Comparison of ENCODE assay signal across 16 cellular contexts in the genomic region with DNA sequence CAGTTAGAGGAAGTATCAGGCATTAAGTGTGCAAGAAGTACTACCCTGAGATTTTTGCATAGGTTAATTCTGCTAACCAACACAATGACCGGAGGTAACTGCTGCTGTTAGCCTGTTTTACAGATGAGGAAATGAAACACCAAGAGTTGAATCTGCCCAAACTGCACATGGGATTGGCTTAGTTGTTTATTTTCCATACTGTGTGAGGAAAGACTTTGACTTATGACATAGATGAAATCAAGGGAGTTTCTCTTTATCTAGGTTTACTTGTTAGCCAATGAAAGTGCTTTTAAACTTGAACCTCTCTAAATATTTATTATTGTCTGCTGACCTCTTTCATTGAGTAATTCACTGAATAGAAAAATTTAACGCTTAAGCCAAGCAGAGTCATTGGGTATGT. TPM values are rescaled to one million over a fixed set of nuclear protein-coding genes. Genes with fewer than 3 reads are reported as not detected.
DNase-seq lines count a peak whose midpoint lies in the region; ATAC-seq, FAIRE-seq and TF ChIP-seq lines count a peak whose summit lies in the region.
"Had no signal": no experiment of that assay in that cellular context is flagged by ENCODE, and none has a peak within 500 bp of the region (broad histone marks: within the 10 kb centered on the region; RNA-seq: fewer than 3 reads in every experiment).

No MANE protein-coding gene starts in this region.

- intact Hi-C loops in MCF 10A (cut with micrococcal nuclease), result no loop called here

- H4K5ac ChIP-seq in mesendoderm (ENCODE audit: low read length), result no peak overlapping the region

- no peak overlapping the region for H3K4me2 ChIP-seq in mesendoderm (ENCODE audit: low read length)

- TF ChIP-seq CTCF in fibroblast of villous mesenchyme (IDR thresholded peaks at IDR 0.05; ENCODE audit: insufficient read depth, low read depth, low read length), result no peak
- no peak for TF ChIP-seq CTCF in MCF 10A (IDR thresholded peaks at IDR 0.05; ENCODE audit: unreplicated experiment)

- no peaks in the 10 kb centered on the region for H3K79me2 ChIP-seq in mesendoderm (ENCODE audit: control insufficient read depth, insufficient read depth, low read length)

- H3K4me1 Mint-ChIP-seq in MCF 10A (ENCODE audit: insufficient read depth, unreplicated experiment), result no peaks in the 10 kb centered on the region
- H3K4me1 Mint-ChIP-seq: central memory CD8-positive, alpha-beta T cell had no signal

- H3K4me3 ChIP-seq in fibroblast of villous mesenchyme (ENCODE audit: low read depth, low read length) (no peak overlapping the region), mesendoderm (ENCODE audit: low read length) (no peak overlapping the region)
- H3K4me3 ChIP-seq: lung, ovary had no signal

- POLR2A ChIA-PET in MCF 10A (lab: Yijun Ruan, JAX), result no interaction called here

- no peaks in the 10 kb centered on the region for H3K27me3 ChIP-seq in mesendoderm (ENCODE audit: insufficient read depth, low read length, poor library complexity)
- H3K27me3 ChIP-seq: ovary had no signal

- no peak for FAIRE-seq in frontal cortex (lab: Jason Lieb, UNC)

- no peak overlapping the region for H3K4me3 Mint-ChIP-seq in MCF 10A (ENCODE audit: unreplicated experiment)
- H3K4me3 Mint-ChIP-seq: activated naive CD8-positive, alpha-beta T cell; central memory CD8-positive, alpha-beta T cell had no signal

- no peak overlapping the region for H3K4ac ChIP-seq in mesendoderm (ENCODE audit: low read depth, low read length)

- no peak overlapping the region for H3K9ac ChIP-seq in mesendoderm (ENCODE audit: low read length)

- H3K36me3 Mint-ChIP-seq in MCF 10A (ENCODE audit: insufficient read depth, unreplicated experiment), result no peaks in the 10 kb centered on the region
- H3K36me3 Mint-ChIP-seq: activated naive CD8-positive, alpha-beta T cell had no signal

- ATAC-seq in GM18498 (IDR thresholded peaks at IDR 0.05; ENCODE audit: unreplicated experiment), result peak; percentile 91
- ATAC-seq in GM19397 (IDR thresholded peaks at IDR 0.05; ENCODE audit: unreplicated experiment), result peak; percentile 81
- peak; percentile 64 for ATAC-seq in HG03097 (IDR thresholded peaks at IDR 0.05; ENCODE audit: low FRiP score, unreplicated experiment)

- no peak overlapping the region for H2AK5ac ChIP-seq in mesendoderm (ENCODE audit: low read length)

- H3K23ac ChIP-seq in mesendoderm (ENCODE audit: low read length), result no peak overlapping the region

- no TSS peak for BruUV-seq in MCF 10A (replicated peaks; lab: Mats Ljungman, UMichigan)

- H3K9me3 Mint-ChIP-seq in MCF 10A (ENCODE audit: unreplicated experiment), result no peaks in the 10 kb centered on the region

- no CpG with 5 or more reads among the region's 2 CpGs for WGBS in mesendoderm (ENCODE audit: extremely low coverage, insufficient coverage, low lambda C conversion rate)

- H2BK5ac ChIP-seq in mesendoderm (ENCODE audit: low read length), result no peak overlapping the region

- H3K27me3 Mint-ChIP-seq in MCF 10A (ENCODE audit: insufficient read depth, unreplicated experiment), result no peaks in the 10 kb centered on the region
- H3K27me3 Mint-ChIP-seq: central memory CD8-positive, alpha-beta T cell had no signal

- CTCF ChIA-PET in MCF 10A (lab: Yijun Ruan, JAX), result no interaction called here

- no peaks in the 10 kb centered on the region for H3K36me3 ChIP-seq in mesendoderm (ENCODE audit: control insufficient read depth, insufficient read depth, low read length)
- H3K36me3 ChIP-seq: ovary had no signal

- no peak overlapping the region for H3K27ac ChIP-seq in mesendoderm (ENCODE audit: low read depth, low read length)
- H3K27ac ChIP-seq: ovary had no signal

- no peak overlapping the region for H3K27ac Mint-ChIP-seq in MCF 10A (ENCODE audit: low read depth, unreplicated experiment)
- H3K27ac Mint-ChIP-seq: activated naive CD8-positive, alpha-beta T cell had no signal

- no peak overlapping the region for H2BK120ac ChIP-seq in mesendoderm (ENCODE audit: low read depth, low read length)

- H2BK15ac ChIP-seq in mesendoderm (replicated peaks; ENCODE audit: low read depth), result no peak overlapping the region

- H4K8ac ChIP-seq in mesendoderm (ENCODE audit: low read depth, low read length), result no peak overlapping the region

- H3K56ac ChIP-seq in mesendoderm (ENCODE audit: low read length), result no peak overlapping the region

- H3K79me1 ChIP-seq in mesendoderm (ENCODE audit: low read length), result no peaks in the 10 kb centered on the region

- DNase-seq in fibroblast of villous mesenchyme (ENCODE audit: low read depth) (peak; percentile 57), MCF 10A (ENCODE audit: unreplicated experiment) (no peak), frontal cortex (ENCODE audit: low spot score in 2 of 2) (no peak), mesendoderm (no peak)
- no peak for DNase-seq in activated T-cell treated with anti-CD3 and anti-CD28 coated beads, Interleukin-2, amount 50 U/mL, for 48 hours
- DNase-seq: hypothalamus, NCI-H1436, NCI-H526, ovary, Right ventricle myocardium superior had no signal

- no peaks in the 10 kb centered on the region for H3K4me1 ChIP-seq in mesendoderm (ENCODE audit: control insufficient read depth, low read depth, low read length)

- no peak overlapping the region for H3K18ac ChIP-seq in mesendoderm (ENCODE audit: low read length)

RNA-seq across cellular contexts. Expression of a gene that starts 10.3 kb away (rescaled TPM):
- total RNA-seq in fibroblast of villous mesenchyme, result 1.7 and 1.9 TPM in 2 replicates
- 0.34 TPM in 1 of 2 replicates, not detected in the other for total RNA-seq in MCF 10A (2022)
- total RNA-seq in frontal cortex, result 66.9 TPM
- polyA plus RNA-seq in mesendoderm (2013, experiment 1 of 2), result 0.62 TPM
- polyA plus RNA-seq in mesendoderm (2013, experiment 2 of 2), result 0.73 TPM

Comparison
In these comparisons a context has a peak if more than half of its experiments do, and no peak if none do; other contexts are left out.
1. RNA of a gene that starts 10.3 kb away (total RNA-seq): 66.9 TPM in frontal cortex (single experiment); 1.7 to 1.9 TPM in fibroblast of villous mesenchyme and 0.34 TPM in MCF 10A; every median in the first group is over 10 times any median in the second.
2. Peak in every context shown above with its lines, with median percentiles within 50 percentile points of each other: ATAC-seq.